ENCODE assay signal across 8 cellular contexts in genomic region chr14:61025239-61026223, GRCh38. TPM values are rescaled to one million over a fixed set of nuclear protein-coding genes. Genes with fewer than 3 reads are reported as not detected.
DNase-seq lines count a peak whose midpoint lies in the region; ATAC-seq and TF ChIP-seq lines count a peak whose summit lies in the region.

No MANE protein-coding gene starts in this region.

- H3K79me1 ChIP-seq in trophoblast cell (ENCODE audit: low read length), result no peaks in the 10 kb centered on the region

- H2BK120ac ChIP-seq in trophoblast cell (ENCODE audit: insufficient read depth, low read length, poor library complexity), result no peak overlapping the region

- H2BK12ac ChIP-seq in trophoblast cell (ENCODE audit: low read length), result no peak overlapping the region

- H3K4me3 ChIP-seq in AG04449 (ENCODE audit: low read depth, low read length) (no peak overlapping the region), trophoblast cell (ENCODE audit: low read depth, low read length) (no peak overlapping the region), vagina (no peak overlapping the region)

- no peaks in the 10 kb centered on the region for H3K9me3 ChIP-seq in trophoblast cell (ENCODE audit: insufficient read depth, low read depth, low read length)
- H3K9me3 ChIP-seq in vagina, result no peaks in the 10 kb centered on the region

- TF ChIP-seq POLR2A in vagina (IDR thresholded peaks at IDR 0.05), result no peak

- peak; percentile 80 for ATAC-seq in GM18861 (IDR thresholded peaks at IDR 0.05; ENCODE audit: unreplicated experiment)

- no peaks in the 10 kb centered on the region for H3K27me3 ChIP-seq in trophoblast cell (ENCODE audit: insufficient read depth, low read length)
- H3K27me3 ChIP-seq in vagina, result no peaks in the 10 kb centered on the region

- DNase-seq in AG04449 (ENCODE audit: low read depth, low spot score), result no peak
- DNase-seq in M059J (ENCODE audit: low read depth), result peak; percentile 80
- peak; percentile 79 for DNase-seq in RKO (ENCODE audit: low spot score)
- DNase-seq in activated gamma-delta T cell treated with anti-CD3 and anti-CD28 coated beads, Interleukin-2, amount 50 U/mL, for 16 hours (ENCODE audit: low read depth), result peak; percentile 14
- peak; percentile 56 for DNase-seq in glomerular endothelial cell (ENCODE audit: extremely low read depth, low read depth, low spot score)
- peak; percentile 69 to 88 for DNase-seq in trophoblast cell
- DNase-seq in vagina (ENCODE audit: extremely low spot score in 2 of 2), result no peak

- no peak overlapping the region for H4K8ac ChIP-seq in trophoblast cell (ENCODE audit: low read depth, low read length)

- H3K79me2 ChIP-seq in trophoblast cell (ENCODE audit: control insufficient read depth, insufficient read depth, low read length, poor library complexity), result no peaks in the 10 kb centered on the region

- H3K4me2 ChIP-seq in trophoblast cell (ENCODE audit: low read length), result no peak overlapping the region

- no peak overlapping the region for H3K4ac ChIP-seq in trophoblast cell (ENCODE audit: low read depth, low read length)

- H2AK5ac ChIP-seq in trophoblast cell (ENCODE audit: low read length), result no peak overlapping the region

- intact Hi-C loops in vagina (cut with DNase I), result loop anchor here (10.0 kb wide), 2 partner anchors 229 to 401 kb away; no protein-coding TSS in a partner anchor

- no peak overlapping the region for H3K14ac ChIP-seq in trophoblast cell (ENCODE audit: low read length)

- no peak overlapping the region for H2AFZ ChIP-seq in trophoblast cell (ENCODE audit: insufficient read depth, low read length, poor library complexity)

- WGBS in trophoblast cell (ENCODE audit: extremely low coverage, insufficient coverage, insufficient read length), result no CpG with 5 or more reads among the region's 7 CpGs

- no peak overlapping the region for H4K12ac ChIP-seq in trophoblast cell (ENCODE audit: low read depth, low read length)

- H3K27ac ChIP-seq in trophoblast cell (ENCODE audit: low read depth, low read length) (no peak overlapping the region), vagina (no peak overlapping the region)

- H2BK5ac ChIP-seq in trophoblast cell (ENCODE audit: low read depth, low read length, poor library complexity), result no peak overlapping the region

- no peak overlapping the region for H4K91ac ChIP-seq in trophoblast cell (ENCODE audit: low read depth, low read length)

- CTCF ChIA-PET in AG04449 (lab: Yijun Ruan, JAX), result interaction anchor here (0.6 to 3.4 kb wide), 24 partner anchors 9 to 402 kb away, joined by 3 to 27 read pairs (median 4); partner anchors contain the start of genes SLC38A6 and TRMT5

- no peak overlapping the region for H3K9ac ChIP-seq in trophoblast cell (ENCODE audit: low read length)

- POLR2A ChIA-PET in AG04449 (lab: Yijun Ruan, JAX), result no interaction called here

- TF ChIP-seq CTCF in AG04449 (IDR thresholded peaks at IDR 0.05; ENCODE audit: insufficient read depth, low read length, missing control alignments) (peak; percentile 70), vagina (IDR thresholded peaks at IDR 0.05) (peak; percentile 53 to 74 (median 66))

- H3K23ac ChIP-seq in trophoblast cell (ENCODE audit: low read length), result no peak overlapping the region

- no peaks in the 10 kb centered on the region for H3K36me3 ChIP-seq in trophoblast cell (ENCODE audit: control insufficient read depth in 1 of 2, insufficient read depth in 2 of 2, low read length in 2 of 2)
- no peaks in the 10 kb centered on the region for H3K36me3 ChIP-seq in vagina

- H3K4me1 ChIP-seq in trophoblast cell (ENCODE audit: control insufficient read depth in 1 of 2, insufficient read depth in 2 of 2, low read length in 2 of 2) (no peaks in the 10 kb centered on the region), vagina (no peaks in the 10 kb centered on the region)

- no peak overlapping the region for H3K18ac ChIP-seq in trophoblast cell (ENCODE audit: low read length)

RNA-seq across cellular contexts. Expression of gene SLC38A6, which starts 44.5 kb away (rescaled TPM):
- 24.1 and 27.7 TPM in 2 replicates for total RNA-seq in M059J (2014; rRNA removed; shearing (Covaris generic))
- total RNA-seq in glomerular endothelial cell (40.9 and 43.0 TPM in 2 replicates), vagina (17.2 TPM)
- polyA plus RNA-seq in trophoblast cell (2013), result 23.5 and 27.5 TPM in 2 replicates

RNA-seq across cellular contexts. Expression of gene TRMT5, which starts 44.7 kb away (rescaled TPM):
- 8.3 and 11.8 TPM in 2 replicates for total RNA-seq in M059J (2014; rRNA removed; shearing (Covaris generic))
- total RNA-seq in glomerular endothelial cell, result 6.9 and 12.3 TPM in 2 replicates
- polyA plus RNA-seq in trophoblast cell (2013), result 12.3 and 12.4 TPM in 2 replicates
- total RNA-seq in vagina, result 2.9 TPM

Comparison
In these comparisons a context has a peak if more than half of its experiments do, and no peak if none do; other contexts are left out.
1. DNase-seq: peak in M059J (single experiment), RKO (single experiment), activated gamma-delta T cell treated with anti-CD3 and anti-CD28 coated beads, Interleukin-2, amount 50 U/mL, for 16 hours (single experiment), glomerular endothelial cell (single experiment) and trophoblast cell (2 of 2); none in AG04449 (single experiment) and vagina (0 of 2).